Comparison of ENCODE assay signal across 20 cellular contexts in genomic region chr1:208541225-208541855, GRCh38.
DNase-seq lines count a peak whose midpoint lies in the region; ATAC-seq and TF ChIP-seq lines count a peak whose summit lies in the region.
"Had no signal": no experiment of that assay in that cellular context is flagged by ENCODE, and none has a peak within 500 bp of the region (broad histone marks: within the 10 kb centered on the region; RNA-seq: fewer than 3 reads in every experiment).

No MANE protein-coding gene starts in this region.

- H3K36me3 ChIP-seq in mammary epithelial cell (ENCODE audit: insufficient read depth, low read length) (no peaks in the 10 kb centered on the region), aorta (ENCODE audit: control insufficient read depth in 1 of 2, insufficient read depth in 2 of 2, low read length in 1 of 2) (no peaks in the 10 kb centered on the region)

- peaks cover 5% of the 10 kb centered on the region for H3K27me3 Mint-ChIP-seq in activated CD8-positive, alpha-beta T cell treated with anti-CD3 and anti-CD28 coated beads for 36 hours
- H3K27me3 Mint-ChIP-seq in activated CD8-positive, alpha-beta T cell treated with anti-CD3 and anti-CD28 coated beads, Interleukin-2, amount 10 ng/mL, durations not matched to agents 7 days and 5 days (ENCODE audit: low read depth): no peaks in the 10 kb centered on the region
- H3K27me3 Mint-ChIP-seq: CD4-positive, CD25-positive, alpha-beta regulatory T cell had no signal

- no peak for TF ChIP-seq CTCF in activated CD8-positive, alpha-beta T cell treated with anti-CD3 and anti-CD28 coated beads for 36 hours (IDR thresholded peaks at IDR 0.05)
- no peak for TF ChIP-seq CTCF in mammary epithelial cell (conservative IDR thresholded peaks at IDR 0.05 in 1 of 2, IDR thresholded peaks at IDR 0.05 in 1 of 2; ENCODE audit: extremely low read depth in 1 of 2, insufficient read depth in 1 of 2, low read depth in 1 of 2, low read length in 2 of 2)

- H3K27ac ChIP-seq in mammary epithelial cell (ENCODE audit: insufficient read depth, low read depth, low read length): no peak overlapping the region
- no peak overlapping the region for H3K27ac ChIP-seq in aorta (ENCODE audit: low read depth in 1 of 2, low read length in 2 of 2)
- H3K27ac ChIP-seq: HL-60 had no signal

- no peaks in the 10 kb centered on the region for H3K4me1 Mint-ChIP-seq in activated CD8-positive, alpha-beta T cell treated with anti-CD3 and anti-CD28 coated beads for 36 hours (ENCODE audit: low read depth)
- no peaks in the 10 kb centered on the region for H3K4me1 Mint-ChIP-seq in activated CD8-positive, alpha-beta T cell treated with anti-CD3 and anti-CD28 coated beads, Interleukin-2, amount 10 ng/mL, durations not matched to agents 7 days and 5 days (ENCODE audit: low read depth)
- H3K4me1 Mint-ChIP-seq: activated naive CD8-positive, alpha-beta T cell treated with anti-CD3 and anti-CD28 coated beads for 36 hours; CD4-positive, CD25-positive, alpha-beta regulatory T cell had no signal

- H3K4me3 Mint-ChIP-seq in activated CD8-positive, alpha-beta T cell treated with anti-CD3 and anti-CD28 coated beads for 36 hours: no peak overlapping the region
- no peak overlapping the region for H3K4me3 Mint-ChIP-seq in activated CD8-positive, alpha-beta T cell treated with anti-CD3 and anti-CD28 coated beads, Interleukin-2, amount 10 ng/mL, durations not matched to agents 7 days and 5 days
- H3K4me3 Mint-ChIP-seq: activated naive CD8-positive, alpha-beta T cell treated with anti-CD3 and anti-CD28 coated beads for 36 hours; activated T-cell treated with anti-CD3 and anti-CD28 coated beads, Interleukin-2, amount 50 U/mL, for 24 hours; CD4-positive, CD25-positive, alpha-beta regulatory T cell; endodermal cell; nephron; T-helper 2 cell treated with Interferon-gamma antibody and Interleukin-4, amounts not matched to agents 5 μg/mL and 100 μg/mL, for 36 hours had no signal

- ATAC-seq in activated CD8-positive, alpha-beta T cell treated with anti-CD3 and anti-CD28 coated beads for 36 hours: no peak
- ATAC-seq in activated CD8-positive, alpha-beta T cell treated with anti-CD3 and anti-CD28 coated beads, Interleukin-2, amount 10 ng/mL, durations not matched to agents 7 days and 5 days: no peak
- no peak for ATAC-seq in aorta (ENCODE audit: low FRiP score)
- no peak for ATAC-seq in HG03025 (IDR thresholded peaks at IDR 0.05; ENCODE audit: low FRiP score, unreplicated experiment)

- no peaks in the 10 kb centered on the region for H3K9me3 Mint-ChIP-seq in activated CD8-positive, alpha-beta T cell treated with anti-CD3 and anti-CD28 coated beads for 36 hours
- no peaks in the 10 kb centered on the region for H3K9me3 Mint-ChIP-seq in activated CD8-positive, alpha-beta T cell treated with anti-CD3 and anti-CD28 coated beads, Interleukin-2, amount 10 ng/mL, durations not matched to agents 7 days and 5 days (ENCODE audit: insufficient read depth)
- H3K9me3 Mint-ChIP-seq: activated naive CD8-positive, alpha-beta T cell treated with anti-CD3 and anti-CD28 coated beads for 36 hours; activated T-cell treated with anti-CD3 and anti-CD28 coated beads, Interleukin-2, amount 50 U/mL, for 24 hours; endodermal cell; nephron; T-helper 2 cell treated with Interferon-gamma antibody and Interleukin-4, amounts not matched to agents 5 μg/mL and 100 μg/mL, for 36 hours had no signal

- H3K9me3 ChIP-seq in mammary epithelial cell (replicated peaks; ENCODE audit: insufficient read depth, low read length) (no peaks in the 10 kb centered on the region), aorta (ENCODE audit: control insufficient read depth, low read length) (no peaks in the 10 kb centered on the region)

- no peaks in the 10 kb centered on the region for H4K20me1 ChIP-seq in mammary epithelial cell (ENCODE audit: insufficient read depth, low read length)

- H3K4me1 ChIP-seq in mammary epithelial cell (ENCODE audit: insufficient read depth, low read length) (peaks cover 18% of the 10 kb centered on the region), aorta (ENCODE audit: control insufficient read depth in 1 of 2, insufficient read depth in 2 of 2, low read length in 2 of 2) (no peaks in the 10 kb centered on the region)

- intact Hi-C loops in activated CD8-positive, alpha-beta T cell treated with anti-CD3 and anti-CD28 coated beads for 36 hours (cut with micrococcal nuclease): no loop called here
- intact Hi-C loops in mammary epithelial cell (cut with micrococcal nuclease): no loop called here
- intact Hi-C loops in aorta (cut with DNase I): no loop called here

- peak; percentile 7 for DNase-seq in activated CD8-positive, alpha-beta T cell treated with anti-CD3 and anti-CD28 coated beads for 36 hours
- no peak for DNase-seq in activated CD8-positive, alpha-beta T cell treated with anti-CD3 and anti-CD28 coated beads, Interleukin-2, amount 10 ng/mL, durations not matched to agents 7 days and 5 days
- DNase-seq in NCI-H1092 (lab: John Stamatoyannopoulos, UW) (peak; percentile 30), mammary epithelial cell (peak; percentile 46), NCI-H524 (lab: John Stamatoyannopoulos, UW) (no peak), iPS-NIHi7 (ENCODE audit: extremely low spot score) (no peak), aorta (no peak)
- DNase-seq: activated CD4-positive, alpha-beta T cell treated with anti-CD3 and anti-CD28 coated beads for 48 hours; activated naive CD8-positive, alpha-beta T cell treated with anti-CD3 and anti-CD28 coated beads for 36 hours; activated T-cell treated with anti-CD3 and anti-CD28 coated beads, Interleukin-2, amount 50 U/mL, for 24 hours; CD4-positive, CD25-positive, alpha-beta regulatory T cell; foreskin melanocyte; HCEC 1CT; KBM-7; NCI-H526 treated with DMSO at 0.1 percent for 48 hours had no signal

- H2AFZ ChIP-seq in mammary epithelial cell (ENCODE audit: low read depth, low read length): no peak overlapping the region

- H3K27me3 ChIP-seq in mammary epithelial cell (ENCODE audit: insufficient read depth, low read length) (no peaks in the 10 kb centered on the region), aorta (ENCODE audit: control insufficient read depth in 1 of 2, insufficient read depth in 2 of 2, low read length in 1 of 2) (no peaks in the 10 kb centered on the region)

- no peak overlapping the region for H3K27ac Mint-ChIP-seq in activated CD8-positive, alpha-beta T cell treated with anti-CD3 and anti-CD28 coated beads for 36 hours
- H3K27ac Mint-ChIP-seq in activated CD8-positive, alpha-beta T cell treated with anti-CD3 and anti-CD28 coated beads, Interleukin-2, amount 10 ng/mL, durations not matched to agents 7 days and 5 days: no peak overlapping the region
- H3K27ac Mint-ChIP-seq: activated naive CD8-positive, alpha-beta T cell treated with anti-CD3 and anti-CD28 coated beads for 36 hours; activated T-cell treated with anti-CD3 and anti-CD28 coated beads, Interleukin-2, amount 50 U/mL, for 24 hours; CD4-positive, CD25-positive, alpha-beta regulatory T cell; endodermal cell; nephron; T-helper 2 cell treated with Interferon-gamma antibody and Interleukin-4, amounts not matched to agents 5 μg/mL and 100 μg/mL, for 36 hours had no signal

- dilution Hi-C loops in mammary epithelial cell (cut with HindIII; ENCODE audit: low sequenced_read_pairs): no loop called here

- POLR2A ChIA-PET in activated CD8-positive, alpha-beta T cell treated with anti-CD3 and anti-CD28 coated beads for 36 hours (lab: Charles Lee): interaction anchor here (0.7 kb wide), 1 partner anchor 19 kb away, joined by 3 read pairs; no protein-coding TSS in a partner anchor
- POLR2A ChIA-PET in activated CD8-positive, alpha-beta T cell treated with anti-CD3 and anti-CD28 coated beads, Interleukin-2, amount 10 ng/mL, durations not matched to agents 7 days and 5 days (lab: Charles Lee): no interaction called here

- no peak overlapping the region for H3K4me3 ChIP-seq in mammary epithelial cell (replicated peaks in 1 of 3; ENCODE audit: insufficient read depth in 1 of 3, low read depth in 2 of 3, low read length in 3 of 3)
- H3K4me3 ChIP-seq in aorta (ENCODE audit: low read length in 2 of 2): no peak overlapping the region

- in situ Hi-C loops in mammary epithelial cell (cut with MboI; ENCODE audit: low sequenced_read_pairs in 2 of 2): no loop called here

- 90% methylated on average over 4 of the region's 4 CpGs for WGBS in mammary epithelial cell (ENCODE audit: low coverage, missing lambda C conversion rate)
- WGBS in aorta, 2 donors: 93 to 95% methylated on average over 4 of the region's 4 CpGs

- H3K9ac ChIP-seq in mammary epithelial cell (ENCODE audit: insufficient read depth, low read length): no peak overlapping the region

- no TSS peak for BruUV-seq in mammary epithelial cell (replicated peaks; lab: Mats Ljungman, UMichigan)

- no peaks in the 10 kb centered on the region for H3K36me3 Mint-ChIP-seq in activated CD8-positive, alpha-beta T cell treated with anti-CD3 and anti-CD28 coated beads for 36 hours (ENCODE audit: low read depth)
- no peaks in the 10 kb centered on the region for H3K36me3 Mint-ChIP-seq in activated CD8-positive, alpha-beta T cell treated with anti-CD3 and anti-CD28 coated beads, Interleukin-2, amount 10 ng/mL, durations not matched to agents 7 days and 5 days (ENCODE audit: low read depth)
- H3K36me3 Mint-ChIP-seq: activated naive CD8-positive, alpha-beta T cell treated with anti-CD3 and anti-CD28 coated beads for 36 hours; CD4-positive, CD25-positive, alpha-beta regulatory T cell had no signal

- CTCF ChIA-PET in activated CD8-positive, alpha-beta T cell treated with anti-CD3 and anti-CD28 coated beads for 36 hours (lab: Charles Lee): no interaction called here
- CTCF ChIA-PET in activated CD8-positive, alpha-beta T cell treated with anti-CD3 and anti-CD28 coated beads, Interleukin-2, amount 10 ng/mL, durations not matched to agents 7 days and 5 days (lab: Charles Lee): no interaction called here
- CTCF ChIA-PET in mammary epithelial cell (lab: Charles Lee; ENCODE audit: low non-redundant PET): no interaction called here

- H3K79me2 ChIP-seq in mammary epithelial cell (ENCODE audit: insufficient read depth, low read length): no peaks in the 10 kb centered on the region

- H3K4me2 ChIP-seq in mammary epithelial cell (ENCODE audit: insufficient read depth, low read depth, low read length): no peak overlapping the region

Comparison
In these comparisons a context has a peak if more than half of its experiments do, and no peak if none do; other contexts are left out.
1. DNase-seq: peak in activated CD8-positive, alpha-beta T cell treated with anti-CD3 and anti-CD28 coated beads for 36 hours (single experiment), NCI-H1092 (single experiment) and mammary epithelial cell (single experiment); none in activated CD8-positive, alpha-beta T cell treated with anti-CD3 and anti-CD28 coated beads, Interleukin-2, amount 10 ng/mL, durations not matched to agents 7 days and 5 days (single experiment), NCI-H524 (0 of 2), iPS-NIHi7 (single experiment) and aorta (0 of 2).